Comparison of ENCODE assay signal across 1 cellular context in the genomic region with DNA sequence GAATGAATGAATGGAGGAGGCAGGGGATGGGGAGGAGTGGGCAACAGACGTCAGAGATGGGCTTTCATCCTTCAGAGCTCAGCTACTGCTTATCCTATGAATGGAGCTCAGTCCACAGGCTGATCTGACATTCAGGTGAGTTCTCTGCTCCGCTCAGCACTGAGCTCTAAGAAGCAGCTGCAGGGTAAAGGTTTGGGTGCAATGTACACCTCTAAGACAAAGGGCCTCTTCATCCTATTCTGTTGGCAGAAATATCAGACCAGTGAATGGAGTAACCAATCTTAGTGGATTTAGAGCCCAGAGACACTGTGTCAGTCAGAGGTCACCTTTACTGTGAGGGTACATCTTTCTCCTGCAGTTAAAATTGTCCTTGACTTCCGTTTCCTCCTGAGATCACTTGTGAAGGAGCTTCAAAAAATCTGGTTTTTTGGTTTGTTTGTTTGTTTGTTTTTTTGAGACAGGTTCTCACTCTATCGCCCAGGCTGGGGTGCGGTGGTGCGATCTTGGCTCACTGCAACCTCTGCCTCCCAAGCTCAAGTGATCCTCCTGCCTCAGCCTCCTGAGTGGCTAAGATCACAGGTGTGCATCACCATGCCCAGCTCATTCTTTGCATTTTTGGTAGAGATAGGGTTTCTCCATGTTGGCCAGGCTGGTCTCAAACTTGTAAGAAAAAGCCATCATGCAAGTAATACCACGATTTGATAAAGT.
TF ChIP-seq lines count a peak whose summit lies in the region.

No MANE protein-coding gene starts in this region.

TF ChIP-seq in H1, 55 proteins besides CTCF, POLR2A, EP300 and RAD21:
- TF ChIP-seq NANOG (IDR thresholded peaks at IDR 0.05; ENCODE audit: insufficient read depth, low read depth, low read length, poor library complexity, severe bottlenecking) (no peak), SIRT6 (IDR thresholded peaks at IDR 0.05; ENCODE audit: low read length) (no peak), SRF (IDR thresholded peaks at IDR 0.05; ENCODE audit: low read depth, low read length) (no peak), CBX5 (IDR thresholded peaks at IDR 0.05; ENCODE audit: low read depth, low read length) (no peak), KDM1A (IDR thresholded peaks at IDR 0.05; ENCODE audit: borderline replicate concordance, low read length) (no peak), RNF2 (IDR thresholded peaks at IDR 0.05; ENCODE audit: borderline replicate concordance, low read depth, low read length, missing control alignments, poor library complexity, severe bottlenecking) (no peak), SUZ12 (IDR thresholded peaks at IDR 0.05; ENCODE audit: low read length) (no peak), CTBP2 (IDR thresholded peaks at IDR 0.05; ENCODE audit: borderline replicate concordance, insufficient read depth, insufficient read length, low read length) (no peak), TBP (IDR thresholded peaks at IDR 0.05; ENCODE audit: low read depth, low read length) (no peak), TEAD4 (IDR thresholded peaks at IDR 0.05; ENCODE audit: low read depth, low read length) (no peak), SAP30 (IDR thresholded peaks at IDR 0.05; ENCODE audit: insufficient read depth, insufficient replicate concordance, low read length) (no peak), POU5F1 (IDR thresholded peaks at IDR 0.05; ENCODE audit: low read depth, low read length) (no peak), TAF7 (optimal IDR thresholded peaks at IDR 0.05; ENCODE audit: borderline replicate concordance, low read depth, low read length) (no peak), HDAC6 (IDR thresholded peaks at IDR 0.05; ENCODE audit: low read depth, low read length) (no peak), FOSL1 (IDR thresholded peaks at IDR 0.05; ENCODE audit: insufficient read depth, low read depth, low read length) (no peak), HDAC2 (IDR thresholded peaks at IDR 0.05; ENCODE audit: borderline replicate concordance in 1 of 2, low read depth in 2 of 2, low read length in 2 of 2) (no peak), CHD2 (IDR thresholded peaks at IDR 0.05; ENCODE audit: low read length) (no peak), TCF12 (IDR thresholded peaks at IDR 0.05; ENCODE audit: low read depth, low read length) (no peak)
- TF ChIP-seq, protein P1, sequence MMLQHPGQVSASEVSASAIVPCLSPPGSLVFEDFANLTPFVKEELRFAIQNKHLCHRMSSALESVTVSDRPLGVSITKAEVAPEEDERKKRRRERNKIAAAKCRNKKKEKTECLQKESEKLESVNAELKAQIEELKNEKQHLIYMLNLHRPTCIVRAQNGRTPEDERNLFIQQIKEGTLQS (IDR thresholded peaks at IDR 0.05; ENCODE audit: insufficient read depth, low read depth, low read length) = no peak
- TF ChIP-seq, protein P2, sequence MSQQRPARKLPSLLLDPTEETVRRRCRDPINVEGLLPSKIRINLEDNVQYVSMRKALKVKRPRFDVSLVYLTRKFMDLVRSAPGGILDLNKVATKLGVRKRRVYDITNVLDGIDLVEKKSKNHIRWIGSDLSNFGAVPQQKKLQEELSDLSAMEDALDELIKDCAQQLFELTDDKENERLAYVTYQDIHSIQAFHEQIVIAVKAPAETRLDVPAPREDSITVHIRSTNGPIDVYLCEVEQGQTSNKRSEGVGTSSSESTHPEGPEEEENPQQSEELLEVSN (IDR thresholded peaks at IDR 0.05) = no peak
